14 cellular contexts compared by ENCODE assay signal in genomic region chr9:133429216-133429613, GRCh38. TPM values are rescaled to one million over a fixed set of nuclear protein-coding genes. Genes with fewer than 3 reads are reported as not detected.
DNase-seq lines count a peak whose midpoint lies in the region; ATAC-seq and TF ChIP-seq lines count a peak whose summit lies in the region.
"Had no signal": no experiment of that assay in that cellular context is flagged by ENCODE, and none has a peak within 500 bp of the region (broad histone marks: within the 10 kb centered on the region; RNA-seq: fewer than 3 reads in every experiment).

No MANE protein-coding gene starts in this region.

- H3K27me3 Mint-ChIP-seq in endodermal cell (ENCODE audit: insufficient read depth), result peaks cover 6% of the 10 kb centered on the region
- peaks cover 44% of the 10 kb centered on the region for H3K27me3 Mint-ChIP-seq in nephron progenitor cell (ENCODE audit: low read depth, poor library complexity)

- H3K36me3 Mint-ChIP-seq in endodermal cell (ENCODE audit: low read depth) (peaks cover 3% of the 10 kb centered on the region), nephron progenitor cell (ENCODE audit: low read depth) (peaks cover 18% of the 10 kb centered on the region)

- H3K9me3 Mint-ChIP-seq in endodermal cell (peaks cover 5% of the 10 kb centered on the region), nephron progenitor cell (peaks cover 17% of the 10 kb centered on the region)
- H3K9me3 Mint-ChIP-seq: activated T-helper 17 cell treated with anti-CD3 and anti-CD28 coated beads, Interleukin-2, amount 50 U/mL, for 72 hours; CD4-positive, alpha-beta T cell had no signal

- no peaks in the 10 kb centered on the region for H3K4me1 ChIP-seq in right cardiac atrium (ENCODE audit: control insufficient read depth, insufficient read depth, low read length)
- H3K4me1 ChIP-seq in heart left ventricle, result peaks cover 0 to 16% (median 0%) of the 10 kb centered on the region in 12 donors
- no peaks in the 10 kb centered on the region for H3K4me1 ChIP-seq in endodermal cell (ENCODE audit: control insufficient read depth, insufficient read depth, low read length)

- no peak overlapping the region for H3K9ac ChIP-seq in endodermal cell (ENCODE audit: extremely low read depth, low read length, poor library complexity, severe bottlenecking)

- H3K4me1 Mint-ChIP-seq in endodermal cell (no peaks in the 10 kb centered on the region), nephron progenitor cell (peaks cover 6% of the 10 kb centered on the region)
- H3K4me1 Mint-ChIP-seq: activated T-helper 17 cell treated with anti-CD3 and anti-CD28 coated beads, Interleukin-2, amount 50 U/mL, for 72 hours had no signal

- no peak for TF ChIP-seq POLR2A in heart left ventricle (IDR thresholded peaks at IDR 0.05)

- no peak for DNase-seq in right cardiac atrium
- DNase-seq in heart left ventricle, result no peak
- DNase-seq in endodermal cell, result peak; percentile 83
- DNase-seq in nephron progenitor cell, result no peak
- no peak for DNase-seq in CD1c-positive myeloid dendritic cell (ENCODE audit: extremely low spot score)
- no peak for DNase-seq in HCEC 1CT
- DNase-seq: activated CD8-positive, alpha-beta memory T cell treated with anti-CD3 and anti-CD28 coated beads for 24 hours; CD4-positive, alpha-beta T cell; SHP77; sigmoid colon had no signal

- H3K4me3 Mint-ChIP-seq in endodermal cell, result peak overlapping the region; percentile 55
- peak overlapping the region; percentile 42 for H3K4me3 Mint-ChIP-seq in nephron progenitor cell
- H3K4me3 Mint-ChIP-seq: activated T-helper 17 cell treated with anti-CD3 and anti-CD28 coated beads, Interleukin-2, amount 50 U/mL, for 72 hours had no signal

- H3K9me3 ChIP-seq in right cardiac atrium (ENCODE audit: control insufficient read depth, low read length), result no peaks in the 10 kb centered on the region
- H3K9me3 ChIP-seq in heart left ventricle, result no peaks in the 10 kb centered on the region
- H3K9me3 ChIP-seq in endodermal cell (ENCODE audit: control insufficient read depth, low read length), result peaks cover 10% of the 10 kb centered on the region
- H3K9me3 ChIP-seq: sigmoid colon, thyroid gland had no signal

- no peak for TF ChIP-seq CTCF in heart left ventricle (IDR thresholded peaks at IDR 0.05)
- TF ChIP-seq CTCF in endodermal cell (conservative IDR thresholded peaks at IDR 0.05), result no peak
- no peak for TF ChIP-seq CTCF in nephron progenitor cell (IDR thresholded peaks at IDR 0.05)

- peak overlapping the region; percentile 17 for H3K4me3 ChIP-seq in right cardiac atrium (ENCODE audit: low read length)
- no peak overlapping the region for H3K4me3 ChIP-seq in heart left ventricle
- no peak overlapping the region for H3K4me3 ChIP-seq in endodermal cell (ENCODE audit: low read length)

- H3K27ac Mint-ChIP-seq in endodermal cell (no peak overlapping the region), nephron progenitor cell (no peak overlapping the region)
- H3K27ac Mint-ChIP-seq: activated T-helper 17 cell treated with anti-CD3 and anti-CD28 coated beads, Interleukin-2, amount 50 U/mL, for 72 hours; CD4-positive, alpha-beta T cell had no signal

- H3K36me3 ChIP-seq in heart left ventricle, result no peaks in the 10 kb centered on the region
- H3K36me3 ChIP-seq in endodermal cell (ENCODE audit: control insufficient read depth, insufficient read depth, low read length), result no peaks in the 10 kb centered on the region
- H3K36me3 ChIP-seq: sigmoid colon, thyroid gland had no signal

- WGBS in right cardiac atrium, result 1% methylated on average over 17 of the region's 17 CpGs
- 3 to 7% (median 6%) methylated on average over 16 to 17 of the region's 17 CpGs for WGBS in heart left ventricle, 4 donors
- WGBS in endodermal cell (ENCODE audit: insufficient coverage in 1 of 2, insufficient read length in 1 of 2), 2 experiments, result 5% methylated on average over 17 of the region's 17 CpGs; no CpG with 5 or more reads in 1 of the 2 experiments

- ATAC-seq in right cardiac atrium (no peak), heart left ventricle (no peak), GM19397 (IDR thresholded peaks at IDR 0.05; ENCODE audit: unreplicated experiment) (no peak), GM19023 (IDR thresholded peaks at IDR 0.05; ENCODE audit: unreplicated experiment) (no peak)

- H3K27me3 ChIP-seq in right cardiac atrium (ENCODE audit: control insufficient read depth, insufficient read depth) (no peaks in the 10 kb centered on the region), heart left ventricle (peaks cover 0 to 42% (median 27%) of the 10 kb centered on the region in 9 donors), endodermal cell (ENCODE audit: control insufficient read depth, insufficient read depth, low read length, poor library complexity, severe bottlenecking) (no peaks in the 10 kb centered on the region)
- H3K27me3 ChIP-seq: thyroid gland had no signal

- no peak overlapping the region for H3K27ac ChIP-seq in right cardiac atrium (ENCODE audit: low read length)
- no peak overlapping the region for H3K27ac ChIP-seq in heart left ventricle
- no peak overlapping the region for H3K27ac ChIP-seq in endodermal cell (ENCODE audit: low read depth, low read length)
- H3K27ac ChIP-seq: sigmoid colon, thyroid gland had no signal

- intact Hi-C loops in right cardiac atrium (cut with DNase I), result no loop called here
- intact Hi-C loops in heart left ventricle (cut with DNase I), result no loop called here

RNA-seq across cellular contexts. Expression of gene ADAMTS13, which starts 7.0 kb away (rescaled TPM):
- total RNA-seq in right cardiac atrium (1 to 10 TPM; 2.1 to 4.1 (median 3.5) TPM), heart left ventricle (1 to 10 TPM; 1.0 to 3.7 (median 2.7) TPM), endodermal cell (10 to 100 TPM; 13.5 to 21.7 TPM)
- polyA plus RNA-seq in right cardiac atrium (4.6 TPM), heart left ventricle (1 to 10 TPM in 1 of 2 donors, under 1 TPM in 1; 0.64 to 5.8 TPM)
- polyA plus RNA-seq in endodermal cell (2013, experiment 1 of 2), result 9.7 TPM
- polyA plus RNA-seq in endodermal cell (2013, experiment 2 of 2), result 7.6 TPM

RNA-seq across cellular contexts. Expression of gene REXO4, which starts 11.4 kb away (rescaled TPM):
- 10 to 100 TPM; 11.9 to 16.3 (median 15.0) TPM for total RNA-seq in right cardiac atrium
- 10.5 TPM for polyA plus RNA-seq in right cardiac atrium
- 10 to 100 TPM in 8 of 9 donors, 1 to 10 TPM in 1; 9.6 to 21.5 (median 13.7) TPM for total RNA-seq in heart left ventricle
- 10 to 100 TPM; 10.7 to 30.6 TPM for polyA plus RNA-seq in heart left ventricle
- total RNA-seq in endodermal cell, result 10 to 100 TPM; 30.2 to 36.5 TPM
- 23.1 TPM for polyA plus RNA-seq in endodermal cell (2013, experiment 1 of 2)
- polyA plus RNA-seq in endodermal cell (2013, experiment 2 of 2), result 20.9 TPM

RNA-seq across cellular contexts. Expression of gene CACFD1, which starts 30.6 kb away (rescaled TPM):
- total RNA-seq in right cardiac atrium, result 10 to 100 TPM; 10.8 to 13.9 (median 13.8) TPM
- 12.8 TPM for polyA plus RNA-seq in right cardiac atrium
- total RNA-seq in heart left ventricle, result 10 to 100 TPM in 7 of 9 donors, 1 to 10 TPM in 2; 8.0 to 15.3 (median 11.6) TPM
- 10 to 100 TPM; 10.9 to 21.9 TPM for polyA plus RNA-seq in heart left ventricle
- total RNA-seq in endodermal cell, result 10 to 100 TPM; 30.6 to 35.0 TPM
- 26.8 TPM for polyA plus RNA-seq in endodermal cell (2013, experiment 1 of 2)
- polyA plus RNA-seq in endodermal cell (2013, experiment 2 of 2), result 26.0 TPM

RNA-seq across cellular contexts. Expression of gene SLC2A6, which starts 49.7 kb away (rescaled TPM):
- total RNA-seq in right cardiac atrium (1 to 10 TPM; 1.7 to 4.0 (median 3.6) TPM), heart left ventricle (10 to 100 TPM in 1 of 9 donors, 1 to 10 TPM in 8; 1.8 to 10.4 (median 3.2) TPM), endodermal cell (10 to 100 TPM; 11.6 to 17.7 TPM)
- polyA plus RNA-seq in right cardiac atrium (3.7 TPM), heart left ventricle (1 to 10 TPM; 2.7 to 4.9 TPM)
- polyA plus RNA-seq in endodermal cell (2013, experiment 1 of 2), result 10.7 TPM
- polyA plus RNA-seq in endodermal cell (2013, experiment 2 of 2), result 10.5 TPM

RNA-seq across cellular contexts. Expression of gene STKLD1, which starts 53.0 kb away (rescaled TPM):
- total RNA-seq in right cardiac atrium (1 to 10 TPM in 1 of 4 donors, under 1 TPM in 2, not detected in 1; 0.31 to 1.0 (median 0.37) TPM), heart left ventricle (under 1 TPM in 7 of 9 donors, not detected in 2; 0.40 to 0.91 (median 0.52) TPM), endodermal cell (under 1 TPM in 1 of 2 donors, not detected in 1; 0.95 TPM)
- polyA plus RNA-seq in right cardiac atrium (1.3 TPM), heart left ventricle (under 1 TPM; 0.25 to 0.46 TPM)
- polyA plus RNA-seq in endodermal cell (2013, experiment 1 of 2), result 2.0 TPM
- 1.2 TPM for polyA plus RNA-seq in endodermal cell (2013, experiment 2 of 2)
